In genomic region chr18:62877448-62878221, GRCh38 we compare ENCODE assay signal across 10 cellular contexts.
DNase-seq lines count a peak whose midpoint lies in the region; ATAC-seq and TF ChIP-seq lines count a peak whose summit lies in the region.
"Had no signal": no experiment of that assay in that cellular context is flagged by ENCODE, and none has a peak within 500 bp of the region (broad histone marks: within the 10 kb centered on the region; RNA-seq: fewer than 3 reads in every experiment).

No MANE protein-coding gene starts in this region.

- H3K27ac ChIP-seq in layer of hippocampus (ENCODE audit: low read depth, low read length) = peak overlapping the region; percentile 35
- H3K27ac ChIP-seq: lower lobe of right lung had no signal

- H3K4me3 ChIP-seq in choroid plexus epithelial cell (ENCODE audit: low read depth, low read length) = no peak overlapping the region
- H3K4me3 ChIP-seq: lower lobe of right lung had no signal

- no peaks in the 10 kb centered on the region for H3K27me3 ChIP-seq in layer of hippocampus (ENCODE audit: control insufficient read depth, insufficient read depth, low read length)

- ATAC-seq in GM19397 (IDR thresholded peaks at IDR 0.05; ENCODE audit: unreplicated experiment) (no peak), HG02884 (IDR thresholded peaks at IDR 0.05; ENCODE audit: unreplicated experiment) (no peak)
- ATAC-seq: lower lobe of right lung had no signal

- in situ Hi-C loops in GM13977 (cut with MboI; ENCODE audit: low pct_unique_long_range_greater_than_20kb, low sequenced_read_pairs, unreplicated experiment) = no loop called here

- TF ChIP-seq EP300 in Ishikawa (IDR thresholded peaks at IDR 0.05; ENCODE audit: borderline replicate concordance) = no peak

- TF ChIP-seq RAD21 in Ishikawa (IDR thresholded peaks at IDR 0.05; ENCODE audit: low read depth) = 0 out of 2 replicates have a peak, but pooled peaks have one; percentile 1

- peak; percentile 24 for TF ChIP-seq CTCF in choroid plexus epithelial cell (conservative IDR thresholded peaks at IDR 0.05; ENCODE audit: low read depth, low read length)
- no peak for TF ChIP-seq CTCF in GM13977 (IDR thresholded peaks at IDR 0.05; ENCODE audit: extremely low read depth, insufficient read depth, missing control alignments)

- DNase-seq in AG08396 (ENCODE audit: low spot score) (peak; percentile 33), choroid plexus epithelial cell (ENCODE audit: low read depth) (peak; percentile 59), GM13977 (ENCODE audit: low spot score) (no peak)
- no peak for DNase-seq in activated CD4-positive, alpha-beta T cell treated with anti-CD3 and anti-CD28 coated beads for 4 hours
- DNase-seq: DND-41, lower lobe of right lung had no signal

TF ChIP-seq in Ishikawa, 13 proteins besides CTCF, POLR2A, EP300 and RAD21:
- TF ChIP-seq TEAD4 (IDR thresholded peaks at IDR 0.05) (peak; percentile 85), TCF12 (IDR thresholded peaks at IDR 0.05; ENCODE audit: low read depth) (no peak), NFIC (IDR thresholded peaks at IDR 0.05) (peak; percentile 71)

Comparison
In these comparisons a context has a peak if more than half of its experiments do, and no peak if none do; other contexts are left out.
1. DNase-seq: peak in AG08396 (single experiment) and choroid plexus epithelial cell (single experiment); none in activated CD4-positive, alpha-beta T cell treated with anti-CD3 and anti-CD28 coated beads for 4 hours (0 of 2) and GM13977 (single experiment).